Comparison of ENCODE assay signal across 23 cellular contexts in the genomic region with DNA sequence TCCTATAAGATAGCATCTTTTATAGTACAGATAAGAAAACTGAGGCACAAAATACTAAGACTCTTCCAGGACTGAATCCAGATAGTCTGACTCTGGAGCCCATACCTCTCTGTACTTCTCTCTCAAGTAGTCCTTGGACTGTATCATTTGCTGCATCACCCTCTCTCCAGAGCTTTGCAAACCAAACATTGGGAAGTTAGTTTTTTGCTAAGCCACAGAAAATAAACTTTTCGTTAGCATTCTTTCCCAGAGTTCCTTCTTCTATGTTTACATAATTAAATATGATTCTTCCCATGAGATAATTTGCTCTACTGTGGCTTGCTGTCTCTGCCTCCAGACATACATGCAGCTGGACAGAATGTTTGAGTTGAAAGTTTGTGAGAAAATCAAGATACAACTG. TPM values are rescaled to one million over a fixed set of nuclear protein-coding genes. Genes with fewer than 3 reads are reported as not detected.
DNase-seq lines count a peak whose midpoint lies in the region.
"Had no signal": no experiment of that assay in that cellular context is flagged by ENCODE, and none has a peak within 500 bp of the region (broad histone marks: within the 10 kb centered on the region; RNA-seq: fewer than 3 reads in every experiment).

No MANE protein-coding gene starts in this region.

- no peak overlapping the region for H3K27ac ChIP-seq in substantia nigra (ENCODE audit: low read depth, low read length, poor library complexity, severe bottlenecking)
- H3K27ac ChIP-seq: A549, BLaER1, C4-2B, GM23248 had no signal

- DNase-seq in H4 (ENCODE audit: low spot score) (peak; percentile 19), dedifferentiated amniotic fluid mesenchymal stem cell (ENCODE audit: extremely low spot score) (peak; percentile 15), hepatic stellate cell (ENCODE audit: low spot score) (peak; percentile 35), stromal cell of bone marrow (ENCODE audit: low read depth) (peak; percentile 6), T-helper 1 cell (no peak), substantia nigra (lab: John Stamatoyannopoulos, UW) (no peak), AG08396 (ENCODE audit: low spot score) (no peak)
- DNase-seq: 8988T; ACHN; Caco-2; CD4-positive, CD25-positive, alpha-beta regulatory T cell; CD8-positive, alpha-beta T cell; DMS153; DND-41; EL; GDM1; GM23248; H9 had no signal

RNA-seq across cellular contexts. Expression of a gene that starts 22.0 kb away (rescaled TPM):
- total RNA-seq in H4 (2014; rRNA removed; shearing (Covaris generic)), result not detected in 2 replicates
- total RNA-seq: Caco-2; CD4-positive, CD25-positive, alpha-beta regulatory T cell; GM12878; GM23248; H1; H9 had no signal

Comparison
In these comparisons a context has a peak if more than half of its experiments do, and no peak if none do; other contexts are left out.
1. DNase-seq: peak in H4 (single experiment), dedifferentiated amniotic fluid mesenchymal stem cell (single experiment), hepatic stellate cell (single experiment) and stromal cell of bone marrow (single experiment); none in T-helper 1 cell (0 of 5), substantia nigra (0 of 49) and AG08396 (single experiment).